Comparison of ENCODE assay signal across 21 cellular contexts in genomic region chr6:152474341-152474740, GRCh38.
DNase-seq lines count a peak whose midpoint lies in the region; ATAC-seq and TF ChIP-seq lines count a peak whose summit lies in the region.
"Had no signal": no experiment of that assay in that cellular context is flagged by ENCODE, and none has a peak within 500 bp of the region (broad histone marks: within the 10 kb centered on the region; RNA-seq: fewer than 3 reads in every experiment).

No MANE protein-coding gene starts in this region.

- ATAC-seq in HG03342 (IDR thresholded peaks at IDR 0.05; ENCODE audit: unreplicated experiment) = no peak
- ATAC-seq: GM23338 had no signal

- H3K27me3 Mint-ChIP-seq in HFFc6 (ENCODE audit: insufficient read depth) = no peaks in the 10 kb centered on the region

- no peak overlapping the region for H3K27ac ChIP-seq in brain microvascular endothelial cell
- H3K27ac ChIP-seq: KMS-11, Peyer's patch, SJCRH30 had no signal

- H3K4me3 ChIP-seq in AG10803 (ENCODE audit: low read length) = no peak overlapping the region
- no peak overlapping the region for H3K4me3 ChIP-seq in brain microvascular endothelial cell (ENCODE audit: low read depth, low read length)
- H3K4me3 ChIP-seq: GM23338, Peyer's patch, SJCRH30 had no signal

- no peak for TF ChIP-seq CTCF in AG10803 (conservative IDR thresholded peaks at IDR 0.05; ENCODE audit: low read length)
- no peak for TF ChIP-seq CTCF in brain microvascular endothelial cell (IDR thresholded peaks at IDR 0.05; ENCODE audit: low read depth, low read length, missing control alignments)
- TF ChIP-seq CTCF in HFFc6 (IDR thresholded peaks at IDR 0.05) = no peak

- no peaks in the 10 kb centered on the region for H3K27me3 ChIP-seq in brain microvascular endothelial cell (replicated peaks)
- H3K27me3 ChIP-seq: Peyer's patch, SJCRH30 had no signal

- no peak overlapping the region for H3K27ac Mint-ChIP-seq in HFFc6
- H3K27ac Mint-ChIP-seq: B cell, CD14-positive monocyte, GM23338 had no signal

- peaks cover 37% of the 10 kb centered on the region for H3K4me1 Mint-ChIP-seq in HFFc6 (ENCODE audit: low read depth)
- H3K4me1 Mint-ChIP-seq: B cell, CD14-positive monocyte, GM23338 had no signal

- in situ Hi-C loops in brain microvascular endothelial cell (cut with HindIII; ENCODE audit: low pct_ligation_motif_present, low sequenced_read_pairs) = no loop called here

- peaks cover 9% of the 10 kb centered on the region for H3K9me3 Mint-ChIP-seq in HFFc6
- H3K9me3 Mint-ChIP-seq: GM23338 had no signal

- no peaks in the 10 kb centered on the region for H3K36me3 ChIP-seq in brain microvascular endothelial cell (replicated peaks)
- H3K36me3 ChIP-seq: Peyer's patch, SJCRH30 had no signal

- H3K36me3 Mint-ChIP-seq in HFFc6 (ENCODE audit: low read depth) = peaks cover 10% of the 10 kb centered on the region

- DNase-seq in AG10803 (ENCODE audit: low read depth) = peak; percentile 47
- DNase-seq in HT1080 (ENCODE audit: low read depth) = peak; percentile 40
- peak; percentile 12 for DNase-seq in brain microvascular endothelial cell
- DNase-seq in kidney tubule cell (ENCODE audit: low spot score) = peak; percentile 46
- DNase-seq in HFFc6 = no peak
- no peak for DNase-seq in effector CD8-positive, alpha-beta T cell (lab: John Stamatoyannopoulos, UW)
- DNase-seq: HCEC 1CT; NCI-H1105; NCI-H146; NCI-H2029; NCI-H226; NCI-H524; NCI-H774; NK-92 treated with Interleukin-12 subunit alpha and Interleukin-12 subunit beta, amount 100 ng/mL, for 24 hours; Peyer's patch; SJCRH30 had no signal

- no peak overlapping the region for H3K4me3 Mint-ChIP-seq in HFFc6
- H3K4me3 Mint-ChIP-seq: B cell, CD14-positive monocyte, GM23338 had no signal

Comparison
In these comparisons a context has a peak if more than half of its experiments do, and no peak if none do; other contexts are left out.
1. DNase-seq: peak in AG10803 (single experiment), HT1080 (single experiment), brain microvascular endothelial cell (single experiment) and kidney tubule cell (single experiment); none in HFFc6 (single experiment) and effector CD8-positive, alpha-beta T cell (single experiment).